In the genomic region with DNA sequence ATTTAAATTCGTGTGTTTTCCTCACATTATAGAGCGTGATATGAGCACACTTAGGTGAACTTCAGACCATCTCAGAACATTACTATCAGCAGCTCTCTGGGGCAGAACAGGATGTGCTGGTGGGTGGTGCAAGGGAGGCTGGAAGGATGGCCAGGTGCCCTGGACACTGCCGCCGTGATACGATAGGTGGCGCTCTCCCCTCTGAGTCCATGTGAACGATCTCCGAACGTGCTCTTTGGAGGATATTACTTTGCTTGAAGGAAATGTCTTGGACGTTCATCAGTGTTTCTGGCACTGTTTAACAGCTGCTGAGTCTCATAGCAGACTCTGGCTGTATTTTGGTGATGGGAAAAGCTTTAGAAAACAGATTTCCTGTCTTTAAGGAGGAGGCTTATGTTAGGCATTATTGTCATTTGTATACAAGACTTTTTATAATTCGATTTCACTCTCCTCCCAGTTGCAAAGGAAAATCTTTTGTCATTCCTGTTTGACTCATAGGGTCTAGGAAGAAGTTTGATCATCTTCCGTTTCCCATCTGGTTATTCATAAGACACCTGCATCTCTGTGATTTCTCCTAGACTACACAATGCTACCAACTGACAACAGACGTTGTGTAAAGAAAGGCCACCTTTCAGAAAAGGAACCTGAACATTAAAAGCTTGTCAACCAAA, we compare ENCODE assay signal across 8 cellular contexts.
DNase-seq lines count a peak whose midpoint lies in the region; ATAC-seq, FAIRE-seq and TF ChIP-seq lines count a peak whose summit lies in the region.

No MANE protein-coding gene starts in this region.

- TF ChIP-seq CTCF in HEK293 (tag by site-specific recombination; IDR thresholded peaks at IDR 0.05) (peak; percentile 46; the same call in 1 of the 2 replicates), bronchial epithelial cell (IDR thresholded peaks at IDR 0.05; ENCODE audit: insufficient read depth, low read length, severe bottlenecking) (peak; percentile 87), upper lobe of right lung (IDR thresholded peaks at IDR 0.05) (peak; percentile 83)

- H3K4me1 ChIP-seq in HEK293 (ENCODE audit: control insufficient read depth, insufficient read depth, low read length) (no peaks in the 10 kb centered on the region), upper lobe of right lung (no peaks in the 10 kb centered on the region)

- FAIRE-seq in bronchial epithelial cell (lab: Jason Lieb, UNC), result no peak

- peak; percentile 97 for ATAC-seq in upper lobe of right lung

- H3K4me3 ChIP-seq in HEK293 (ENCODE audit: low read depth, low read length), result no peak overlapping the region
- no peak overlapping the region for H3K4me3 ChIP-seq in bronchial epithelial cell (ENCODE audit: low read depth, low read length)
- H3K4me3 ChIP-seq in upper lobe of right lung, result no peak overlapping the region

- no peaks in the 10 kb centered on the region for H3K36me3 ChIP-seq in HEK293 (ENCODE audit: control insufficient read depth in 2 of 2, insufficient read depth in 1 of 2, low read length in 2 of 2)
- no peaks in the 10 kb centered on the region for H3K36me3 ChIP-seq in bronchial epithelial cell (ENCODE audit: control insufficient read depth, insufficient read depth, low read length)
- no peaks in the 10 kb centered on the region for H3K36me3 ChIP-seq in upper lobe of right lung

- H3K27me3 ChIP-seq in bronchial epithelial cell (ENCODE audit: control insufficient read depth, insufficient read depth, low read length), result no peaks in the 10 kb centered on the region
- no peaks in the 10 kb centered on the region for H3K27me3 ChIP-seq in upper lobe of right lung

- POLR2A ChIA-PET in HEK293 (lab: Yijun Ruan, JAX), result no interaction called here

- H3K9me3 ChIP-seq in HEK293 (ENCODE audit: control insufficient read depth, insufficient read depth, low read depth, low read length), result no peaks in the 10 kb centered on the region
- H3K9me3 ChIP-seq in upper lobe of right lung, result no peaks in the 10 kb centered on the region

- DNase-seq in activated T-cell treated with anti-CD3 and anti-CD28 coated beads, Interleukin-2, amount 50 U/mL, for 48 hours, result peak; percentile 24 to 28
- DNase-seq in activated T-cell treated with anti-CD3 and anti-CD28 coated beads, Interleukin-2, amount 50 U/mL, for 1 hour, result no peak
- DNase-seq in M059J (ENCODE audit: low read depth) (peak; percentile 8), bronchial epithelial cell (ENCODE audit: low read depth) (peak; percentile 37), left kidney (ENCODE audit: low read depth, low spot score) (peak; percentile 74), upper lobe of right lung (peak; percentile 77), SK-N-DZ (ENCODE audit: low spot score) (no peak)

- no peak overlapping the region for H3K27ac ChIP-seq in HEK293 (ENCODE audit: extremely low read depth, low read depth, low read length)
- no peak overlapping the region for H3K27ac ChIP-seq in upper lobe of right lung

- intact Hi-C loops in upper lobe of right lung (cut with DNase I), result no loop called here

- CTCF ChIA-PET in HEK293 (lab: Yijun Ruan, JAX), result interaction anchor here (0.5 to 2.4 kb wide), 30 partner anchors 8 to 1504 kb away, joined by 3 to 15 read pairs (median 3); no protein-coding TSS in a partner anchor

TF ChIP-seq in HEK293, 187 proteins besides CTCF, POLR2A, EP300 and RAD21:
- no peak for TF ChIP-seq ZNF544 (tag by site-specific recombination; IDR thresholded peaks at IDR 0.05)
- TF ChIP-seq ZSCAN30 (tag by site-specific recombination; IDR thresholded peaks at IDR 0.05), result peak; percentile 21; the same call in 1 of the 2 replicates
- TF ChIP-seq, protein P1, sequence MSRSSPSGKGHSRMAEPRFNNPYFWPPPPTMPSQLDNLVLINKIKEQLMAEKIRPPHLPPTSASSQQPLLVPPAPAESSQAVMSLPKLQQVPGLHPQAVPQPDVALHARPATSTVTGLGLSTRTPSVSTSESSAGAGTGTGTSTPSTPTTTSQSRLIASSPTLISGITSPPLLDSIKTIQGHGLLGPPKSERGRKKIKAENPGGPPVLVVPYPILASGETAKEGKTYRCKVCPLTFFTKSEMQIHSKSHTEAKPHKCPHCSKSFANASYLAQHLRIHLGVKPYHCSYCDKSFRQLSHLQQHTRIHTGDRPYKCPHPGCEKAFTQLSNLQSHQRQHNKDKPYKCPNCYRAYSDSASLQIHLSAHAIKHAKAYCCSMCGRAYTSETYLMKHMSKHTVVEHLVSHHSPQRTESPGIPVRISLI (tag by site-specific recombination; IDR thresholded peaks at IDR 0.05), result no peak
- TF ChIP-seq, protein P2, sequence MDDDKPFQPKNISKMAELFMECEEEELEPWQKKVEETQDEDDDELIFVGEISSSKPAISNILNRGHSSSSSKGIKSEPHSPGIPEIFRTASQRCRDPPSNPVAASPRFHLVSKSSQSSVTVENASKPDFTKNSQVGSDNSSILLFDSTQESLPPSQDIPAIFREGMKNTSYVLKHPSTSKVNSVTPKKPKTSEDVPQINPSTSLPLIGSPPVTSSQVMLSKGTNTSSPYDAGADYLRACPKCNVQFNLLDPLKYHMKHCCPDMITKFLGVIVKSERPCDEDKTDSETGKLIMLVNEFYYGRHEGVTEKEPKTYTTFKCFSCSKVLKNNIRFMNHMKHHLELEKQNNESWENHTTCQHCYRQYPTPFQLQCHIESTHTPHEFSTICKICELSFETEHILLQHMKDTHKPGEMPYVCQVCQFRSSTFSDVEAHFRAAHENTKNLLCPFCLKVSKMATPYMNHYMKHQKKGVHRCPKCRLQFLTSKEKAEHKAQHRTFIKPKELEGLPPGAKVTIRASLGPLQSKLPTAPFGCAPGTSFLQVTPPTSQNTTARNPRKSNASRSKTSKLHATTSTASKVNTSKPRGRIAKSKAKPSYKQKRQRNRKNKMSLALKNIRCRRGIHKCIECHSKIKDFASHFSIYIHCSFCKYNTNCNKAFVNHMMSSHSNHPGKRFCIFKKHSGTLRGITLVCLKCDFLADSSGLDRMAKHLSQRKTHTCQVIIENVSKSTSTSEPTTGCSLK (tag by site-specific recombination; IDR thresholded peaks at IDR 0.05), result no peak
- TF ChIP-seq, protein P3, sequence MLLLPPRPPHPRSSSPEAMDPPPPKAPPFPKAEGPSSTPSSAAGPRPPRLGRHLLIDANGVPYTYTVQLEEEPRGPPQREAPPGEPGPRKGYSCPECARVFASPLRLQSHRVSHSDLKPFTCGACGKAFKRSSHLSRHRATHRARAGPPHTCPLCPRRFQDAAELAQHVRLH (tag by site-specific recombination; IDR thresholded peaks at IDR 0.05), result 0 out of 2 replicates have a peak, but pooled peaks have one; percentile 54
- TF ChIP-seq ZNF600 (tag by site-specific recombination; IDR thresholded peaks at IDR 0.05), result peak; percentile 44
- TF ChIP-seq, protein P4, sequence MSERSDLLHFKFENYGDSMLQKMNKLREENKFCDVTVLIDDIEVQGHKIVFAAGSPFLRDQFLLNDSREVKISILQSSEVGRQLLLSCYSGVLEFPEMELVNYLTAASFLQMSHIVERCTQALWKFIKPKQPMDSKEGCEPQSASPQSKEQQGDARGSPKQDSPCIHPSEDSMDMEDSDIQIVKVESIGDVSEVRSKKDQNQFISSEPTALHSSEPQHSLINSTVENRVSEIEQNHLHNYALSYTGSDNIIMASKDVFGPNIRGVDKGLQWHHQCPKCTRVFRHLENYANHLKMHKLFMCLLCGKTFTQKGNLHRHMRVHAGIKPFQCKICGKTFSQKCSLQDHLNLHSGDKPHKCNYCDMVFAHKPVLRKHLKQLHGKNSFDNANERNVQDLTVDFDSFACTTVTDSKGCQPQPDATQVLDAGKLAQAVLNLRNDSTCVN (tag by site-specific recombination; optimal IDR thresholded peaks at IDR 0.05), result no peak
- no peak for TF ChIP-seq ZNF426 (tag by site-specific recombination; IDR thresholded peaks at IDR 0.05)
- no peak for TF ChIP-seq ZSCAN23 (tag by site-specific recombination; IDR thresholded peaks at IDR 0.05)
- peak; percentile 97 for TF ChIP-seq ZBTB17 (tag by site-specific recombination; IDR thresholded peaks at IDR 0.05)
- 0 out of 2 replicates have a peak, but pooled peaks have one; percentile 39 for TF ChIP-seq TRIM28 (IDR thresholded peaks at IDR 0.05; ENCODE audit: borderline replicate concordance, low read length)
- peak; percentile 54 for TF ChIP-seq ZNF654 (tag by site-specific recombination; IDR thresholded peaks at IDR 0.05; ENCODE audit: low read depth)
- TF ChIP-seq ZNF521 (tag by site-specific recombination; IDR thresholded peaks at IDR 0.05), result no peak
- TF ChIP-seq ZNF2 (tag by site-specific recombination; IDR thresholded peaks at IDR 0.05), result 0 out of 2 replicates have a peak, but pooled peaks have one; percentile 26
- TF ChIP-seq ZNF404 (tag by site-specific recombination; IDR thresholded peaks at IDR 0.05), result no peak
- no peak for TF ChIP-seq ZBTB8A (tag by site-specific recombination; IDR thresholded peaks at IDR 0.05)
- TF ChIP-seq ZNF248 (tag by site-specific recombination; IDR thresholded peaks at IDR 0.05), result no peak
- TF ChIP-seq, protein P5, sequence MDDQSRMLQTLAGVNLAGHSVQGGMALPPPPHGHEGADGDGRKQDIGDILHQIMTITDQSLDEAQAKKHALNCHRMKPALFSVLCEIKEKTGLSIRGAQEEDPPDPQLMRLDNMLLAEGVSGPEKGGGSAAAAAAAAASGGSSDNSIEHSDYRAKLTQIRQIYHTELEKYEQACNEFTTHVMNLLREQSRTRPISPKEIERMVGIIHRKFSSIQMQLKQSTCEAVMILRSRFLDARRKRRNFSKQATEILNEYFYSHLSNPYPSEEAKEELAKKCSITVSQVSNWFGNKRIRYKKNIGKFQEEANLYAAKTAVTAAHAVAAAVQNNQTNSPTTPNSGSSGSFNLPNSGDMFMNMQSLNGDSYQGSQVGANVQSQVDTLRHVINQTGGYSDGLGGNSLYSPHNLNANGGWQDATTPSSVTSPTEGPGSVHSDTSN (CRISPR knock-in tag; IDR thresholded peaks at IDR 0.05), result no peak
- TF ChIP-seq ZXDB (tag by site-specific recombination; IDR thresholded peaks at IDR 0.05), result 0 out of 2 replicates have a peak, but pooled peaks have one; percentile 15
- 0 out of 2 replicates have a peak, but pooled peaks have one; percentile 12 for TF ChIP-seq SP3 (tag by site-specific recombination; IDR thresholded peaks at IDR 0.05)
- no peak for TF ChIP-seq ZNF707 (tag by site-specific recombination; IDR thresholded peaks at IDR 0.05)
- TF ChIP-seq, protein P6, sequence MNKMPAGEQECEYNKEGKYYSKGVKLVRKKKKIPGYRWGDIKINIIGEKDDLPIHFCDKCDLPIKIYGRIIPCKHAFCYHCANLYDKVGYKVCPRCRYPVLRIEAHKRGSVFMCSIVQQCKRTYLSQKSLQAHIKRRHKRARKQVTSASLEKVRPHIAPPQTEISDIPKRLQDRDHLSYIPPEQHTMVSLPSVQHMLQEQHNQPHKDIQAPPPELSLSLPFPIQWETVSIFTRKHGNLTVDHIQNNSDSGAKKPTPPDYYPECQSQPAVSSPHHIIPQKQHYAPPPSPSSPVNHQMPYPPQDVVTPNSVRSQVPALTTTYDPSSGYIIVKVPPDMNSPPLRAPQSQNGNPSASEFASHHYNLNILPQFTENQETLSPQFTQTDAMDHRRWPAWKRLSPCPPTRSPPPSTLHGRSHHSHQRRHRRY (tag by site-specific recombination; IDR thresholded peaks at IDR 0.05), result no peak
- TF ChIP-seq BCL11B (tag by site-specific recombination; IDR thresholded peaks at IDR 0.05; ENCODE audit: low read depth), result no peak

Comparison
In these comparisons a context has a peak if more than half of its experiments do, and no peak if none do; other contexts are left out.
1. DNase-seq: peak in activated T-cell treated with anti-CD3 and anti-CD28 coated beads, Interleukin-2, amount 50 U/mL, for 48 hours (2 of 2), M059J (single experiment), bronchial epithelial cell (single experiment), left kidney (single experiment) and upper lobe of right lung (single experiment); none in activated T-cell treated with anti-CD3 and anti-CD28 coated beads, Interleukin-2, amount 50 U/mL, for 1 hour (single experiment) and SK-N-DZ (single experiment).
2. Peak in every context shown above with its lines, with median percentiles within 50 percentile points of each other: CTCF ChIP-seq.